Comparison of ENCODE assay signal across 9 cellular contexts in the genomic region with DNA sequence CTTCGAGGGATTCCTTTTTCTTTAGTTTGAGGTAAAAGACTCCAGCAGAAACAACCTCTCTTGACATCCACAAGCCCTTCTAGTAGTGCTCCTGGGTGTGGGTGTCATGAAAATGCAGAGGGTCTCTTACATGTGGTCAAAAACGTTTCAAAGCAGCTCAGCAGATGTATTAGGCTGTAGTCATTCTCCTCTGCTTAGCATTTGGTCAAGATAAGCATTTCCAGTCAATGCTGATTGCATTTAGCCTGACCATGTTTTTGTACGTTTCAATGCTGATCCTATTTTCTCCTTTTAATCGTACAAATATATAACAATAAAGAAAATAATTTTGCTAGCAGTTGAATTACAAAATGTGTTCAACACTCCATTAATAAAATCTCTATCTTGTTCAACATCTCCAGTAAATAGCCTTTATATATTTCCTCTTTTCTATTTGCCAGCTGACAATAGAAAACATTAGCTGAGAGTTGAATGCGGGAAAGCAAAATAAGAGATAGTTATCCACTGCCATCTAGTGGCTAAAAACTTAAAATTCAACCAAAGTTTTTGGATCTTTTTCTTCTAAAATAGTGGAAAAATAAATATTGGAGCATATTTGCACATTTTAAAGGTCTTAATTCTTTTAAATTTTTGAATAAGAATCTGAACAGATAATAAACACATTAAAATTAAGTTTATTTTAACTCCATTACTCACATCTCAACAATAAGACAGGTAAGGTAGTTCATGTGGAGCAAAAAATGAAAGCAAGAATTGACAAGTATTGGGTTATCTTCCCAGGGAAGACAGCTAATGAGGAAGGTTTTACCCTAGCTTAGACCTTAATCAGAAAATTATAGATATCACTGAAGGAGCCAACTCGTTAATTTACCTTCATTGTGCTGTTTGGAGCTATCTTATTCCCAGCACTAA.
DNase-seq lines count a peak whose midpoint lies in the region; ATAC-seq, FAIRE-seq and TF ChIP-seq lines count a peak whose summit lies in the region.
"Had no signal": no experiment of that assay in that cellular context is flagged by ENCODE, and none has a peak within 500 bp of the region (broad histone marks: within the 10 kb centered on the region; RNA-seq: fewer than 3 reads in every experiment).

No MANE protein-coding gene starts in this region.

- H3K27me3 Mint-ChIP-seq in nephron (ENCODE audit: low read depth), result no peaks in the 10 kb centered on the region

- no peak for ATAC-seq in HG03457 (IDR thresholded peaks at IDR 0.05; ENCODE audit: unreplicated experiment)

- TF ChIP-seq CTCF in GM12872 (IDR thresholded peaks at IDR 0.05; ENCODE audit: insufficient read depth, low read depth, low read length) (peak; percentile 32; the same call in 1 of the 3 replicates), choroid plexus epithelial cell (conservative IDR thresholded peaks at IDR 0.05; ENCODE audit: low read depth, low read length) (peak; percentile 51), nephron (IDR thresholded peaks at IDR 0.05; ENCODE audit: unreplicated experiment in 3 of 3) (peak; percentile 63 to 84 (median 68))

- FAIRE-seq in A204.1 (lab: Jason Lieb, UNC), result peak; percentile 98

- H3K4me3 ChIP-seq in choroid plexus epithelial cell (ENCODE audit: low read depth, low read length), result no peak overlapping the region

- H3K27ac Mint-ChIP-seq in nephron, result peak overlapping the region; percentile 16 to 59 (median 44)
- H3K27ac Mint-ChIP-seq: activated naive CD8-positive, alpha-beta T cell treated with anti-CD3 and anti-CD28 coated beads, Interleukin-2, amount 10 ng/mL, durations not matched to agents 7 days and 5 days had no signal

- H3K9me3 Mint-ChIP-seq in nephron, result no peaks in the 10 kb centered on the region
- H3K9me3 Mint-ChIP-seq: activated naive CD8-positive, alpha-beta T cell treated with anti-CD3 and anti-CD28 coated beads, Interleukin-2, amount 10 ng/mL, durations not matched to agents 7 days and 5 days had no signal

- peaks cover 42% of the 10 kb centered on the region for H3K4me1 Mint-ChIP-seq in nephron
- H3K4me1 Mint-ChIP-seq: activated naive CD8-positive, alpha-beta T cell treated with anti-CD3 and anti-CD28 coated beads, Interleukin-2, amount 10 ng/mL, durations not matched to agents 7 days and 5 days had no signal

- no peak overlapping the region for H3K4me3 Mint-ChIP-seq in nephron
- H3K4me3 Mint-ChIP-seq: activated naive CD8-positive, alpha-beta T cell treated with anti-CD3 and anti-CD28 coated beads, Interleukin-2, amount 10 ng/mL, durations not matched to agents 7 days and 5 days had no signal

- H3K36me3 Mint-ChIP-seq in nephron (ENCODE audit: low read depth), result no peaks in the 10 kb centered on the region
- H3K36me3 Mint-ChIP-seq: activated naive CD8-positive, alpha-beta T cell treated with anti-CD3 and anti-CD28 coated beads, Interleukin-2, amount 10 ng/mL, durations not matched to agents 7 days and 5 days had no signal

- DNase-seq in NCI-H2227 (lab: John Stamatoyannopoulos, UW; ENCODE audit: unreplicated experiment) (peak; percentile 41), choroid plexus epithelial cell (ENCODE audit: low read depth) (peak; percentile 52), cortex of kidney (lab: John Stamatoyannopoulos, UW) (no peak), COLO668 (lab: John Stamatoyannopoulos, UW; ENCODE audit: unreplicated experiment) (no peak)
- DNase-seq: activated naive CD8-positive, alpha-beta T cell treated with anti-CD3 and anti-CD28 coated beads, Interleukin-2, amount 10 ng/mL, durations not matched to agents 7 days and 5 days had no signal

Comparison
In these comparisons a context has a peak if more than half of its experiments do, and no peak if none do; other contexts are left out.
1. DNase-seq: peak in NCI-H2227 (single experiment) and choroid plexus epithelial cell (single experiment); none in cortex of kidney (single experiment) and COLO668 (single experiment).
2. Peak in every context shown above with its lines, with median percentiles within 50 percentile points of each other: CTCF ChIP-seq.